14 cellular contexts compared by ENCODE assay signal in the genomic region with DNA sequence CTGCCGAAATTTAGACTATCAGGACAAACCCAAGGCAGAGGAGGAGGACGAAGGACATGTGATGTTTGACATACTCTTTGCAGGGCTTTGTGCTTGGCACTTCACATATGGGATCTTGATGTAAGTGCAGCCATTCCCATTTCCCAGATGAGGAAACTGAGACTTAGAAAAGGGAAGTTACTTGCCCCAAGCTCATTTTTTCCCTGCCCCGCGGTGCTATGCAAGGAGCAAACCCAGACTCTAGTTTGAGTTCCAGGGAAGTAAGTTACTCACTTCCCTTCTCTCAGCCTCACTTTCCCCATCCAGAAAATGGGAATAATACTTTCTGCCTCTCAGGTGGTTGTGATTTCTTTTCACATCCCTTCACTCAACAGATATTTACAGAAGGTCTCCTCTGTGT. TPM values are rescaled to one million over a fixed set of nuclear protein-coding genes. Genes with fewer than 3 reads are reported as not detected.
"Had no signal": no experiment of that assay in that cellular context is flagged by ENCODE, and none has a peak within 500 bp of the region (broad histone marks: within the 10 kb centered on the region; RNA-seq: fewer than 3 reads in every experiment).

No MANE protein-coding gene starts in this region.

- H3K9me3 ChIP-seq: neutrophil, sigmoid colon, upper lobe of left lung had no signal

- H3K27ac ChIP-seq: neutrophil, sigmoid colon, upper lobe of left lung had no signal

- H3K4me3 Mint-ChIP-seq: activated CD4-positive, alpha-beta T cell treated with anti-CD3 and anti-CD28 coated beads, Interleukin-2, amount 10 ng/mL, durations not matched to agents 7 days and 5 days; activated naive CD8-positive, alpha-beta T cell treated with anti-CD3 and anti-CD28 coated beads, Interleukin-2, amount 10 ng/mL, durations not matched to agents 7 days and 5 days; activated T-cell treated with anti-CD3 and anti-CD28 coated beads, Interleukin-2, amount 50 U/mL, for 24 hours had no signal

- H3K27me3 ChIP-seq: sigmoid colon had no signal

- H3K36me3 ChIP-seq: neutrophil, sigmoid colon, upper lobe of left lung had no signal

- H3K4me3 ChIP-seq: sigmoid colon, upper lobe of left lung had no signal

- H3K36me3 Mint-ChIP-seq: activated naive CD8-positive, alpha-beta T cell treated with anti-CD3 and anti-CD28 coated beads, Interleukin-2, amount 10 ng/mL, durations not matched to agents 7 days and 5 days had no signal

- DNase-seq: activated CD4-positive, alpha-beta T cell treated with anti-CD3 and anti-CD28 coated beads, Interleukin-2, amount 10 ng/mL, durations not matched to agents 7 days and 5 days; activated CD4-positive, CD25-positive, alpha-beta regulatory T cell; activated gamma-delta T cell treated with Interleukin-2 at 50 U/mL for 16 hours; activated naive CD8-positive, alpha-beta T cell treated with anti-CD3 and anti-CD28 coated beads, Interleukin-2, amount 10 ng/mL, durations not matched to agents 7 days and 5 days; foreskin melanocyte; sigmoid colon; stimulated activated CD4-positive, alpha-beta T cell treated with anti-CD3 and anti-CD28 coated beads, Interleukin-12 subunit alpha, Interleukin-12 subunit beta, amount 100 ng/mL, for 4 hours; stimulated activated naive CD4-positive, alpha-beta T cell treated with Interleukin-2 at 50 U/mL for 16 hours; T-helper 2 cell; upper lobe of left lung had no signal

- H3K9me3 Mint-ChIP-seq: activated CD4-positive, alpha-beta T cell treated with anti-CD3 and anti-CD28 coated beads, Interleukin-2, amount 10 ng/mL, durations not matched to agents 7 days and 5 days; activated naive CD8-positive, alpha-beta T cell treated with anti-CD3 and anti-CD28 coated beads, Interleukin-2, amount 10 ng/mL, durations not matched to agents 7 days and 5 days; activated T-cell treated with anti-CD3 and anti-CD28 coated beads, Interleukin-2, amount 50 U/mL, for 24 hours had no signal

- H3K27ac Mint-ChIP-seq: activated CD4-positive, alpha-beta T cell treated with anti-CD3 and anti-CD28 coated beads, Interleukin-2, amount 10 ng/mL, durations not matched to agents 7 days and 5 days; activated naive CD8-positive, alpha-beta T cell treated with anti-CD3 and anti-CD28 coated beads, Interleukin-2, amount 10 ng/mL, durations not matched to agents 7 days and 5 days; activated T-cell treated with anti-CD3 and anti-CD28 coated beads, Interleukin-2, amount 50 U/mL, for 24 hours; progenitor cell of endocrine pancreas had no signal

RNA-seq across cellular contexts. Expression of a gene that starts 4.5 kb away (rescaled TPM):
- total RNA-seq: activated CD4-positive, alpha-beta T cell treated with anti-CD3 and anti-CD28 coated beads, Interleukin-2, amount 10 ng/mL, durations not matched to agents 7 days and 5 days; activated naive CD8-positive, alpha-beta T cell treated with anti-CD3 and anti-CD28 coated beads, Interleukin-2, amount 10 ng/mL, durations not matched to agents 7 days and 5 days; bronchial epithelial cell had no signal
